In genomic region chr10:102814873-102815661, GRCh38 we compare ENCODE assay signal across 9 cellular contexts. TPM values are rescaled to one million over a fixed set of nuclear protein-coding genes. Genes with fewer than 3 reads are reported as not detected.
DNase-seq lines count a peak whose midpoint lies in the region; ATAC-seq and TF ChIP-seq lines count a peak whose summit lies in the region.
"Had no signal": no experiment of that assay in that cellular context is flagged by ENCODE, and none has a peak within 500 bp of the region (broad histone marks: within the 10 kb centered on the region; RNA-seq: fewer than 3 reads in every experiment).

No MANE protein-coding gene starts in this region.

- TF ChIP-seq CTCF in HL-60 (IDR thresholded peaks at IDR 0.05; ENCODE audit: insufficient read depth, low read length), result no peak
- TF ChIP-seq CTCF in left lung (IDR thresholded peaks at IDR 0.05), result no peak
- no peak for TF ChIP-seq CTCF in stomach (IDR thresholded peaks at IDR 0.05)

- H3K36me3 Mint-ChIP-seq in activated CD8-positive, alpha-beta T cell treated with anti-CD3 and anti-CD28 coated beads, Interleukin-2, amount 10 ng/mL, durations not matched to agents 7 days and 5 days (ENCODE audit: low read depth), result peaks cover 36% of the 10 kb centered on the region
- H3K36me3 Mint-ChIP-seq in T-cell, result peaks cover 32% of the 10 kb centered on the region

- H3K4me3 ChIP-seq in HL-60 (replicated peaks; ENCODE audit: insufficient read depth, low read length) (no peak overlapping the region), left lung (no peak overlapping the region), stomach (no peak overlapping the region)

- H3K9me3 ChIP-seq in left lung, result no peaks in the 10 kb centered on the region
- H3K9me3 ChIP-seq in stomach, result no peaks in the 10 kb centered on the region

- TF ChIP-seq POLR2A in stomach (IDR thresholded peaks at IDR 0.05), result no peak

- DNase-seq in HL-60 (ENCODE audit: low read depth in 1 of 2, low spot score in 1 of 2) (peak in 1 of 2 experiments; percentile 32), cerebellar cortex (ENCODE audit: low spot score) (peak; percentile 54), left lung (peak; percentile 74 to 86), stomach (peak; percentile 66), NCI-H526 treated with DMSO at 0.1 percent for 48 hours (lab: John Stamatoyannopoulos, UW) (no peak), T-cell (no peak)
- DNase-seq in activated CD8-positive, alpha-beta T cell treated with anti-CD3 and anti-CD28 coated beads, Interleukin-2, amount 10 ng/mL, durations not matched to agents 7 days and 5 days, result no peak
- DNase-seq in activated naive CD4-positive, alpha-beta T cell treated with Interleukin-2 at 50 U/mL for 16 hours, result no peak
- DNase-seq: effector memory CD4-positive, alpha-beta T cell had no signal

- H3K4me1 Mint-ChIP-seq in activated CD8-positive, alpha-beta T cell treated with anti-CD3 and anti-CD28 coated beads, Interleukin-2, amount 10 ng/mL, durations not matched to agents 7 days and 5 days (ENCODE audit: low read depth), result peaks cover 37% of the 10 kb centered on the region
- peaks cover 8 to 14% (median 11%) of the 10 kb centered on the region in 3 donors for H3K4me1 Mint-ChIP-seq in T-cell

- POLR2A ChIA-PET in activated CD8-positive, alpha-beta T cell treated with anti-CD3 and anti-CD28 coated beads, Interleukin-2, amount 10 ng/mL, durations not matched to agents 7 days and 5 days (lab: Charles Lee), result no interaction called here
- POLR2A ChIA-PET in T-cell (lab: Charles Lee), result no interaction called here

- H3K27me3 ChIP-seq in HL-60 (ENCODE audit: insufficient read depth, poor library complexity, severe bottlenecking) (no peaks in the 10 kb centered on the region), left lung (no peaks in the 10 kb centered on the region), stomach (no peaks in the 10 kb centered on the region)

- 60 to 68% (median 64%) methylated on average over 20 to 23 of the region's 23 CpGs for WGBS in stomach, 5 donors

- ATAC-seq in left lung (peak; percentile 38), T-cell (replicated peaks in 1 of 4) (no peak)
- ATAC-seq in activated CD8-positive, alpha-beta T cell treated with anti-CD3 and anti-CD28 coated beads, Interleukin-2, amount 10 ng/mL, durations not matched to agents 7 days and 5 days, result no peak

- CTCF ChIA-PET in activated CD8-positive, alpha-beta T cell treated with anti-CD3 and anti-CD28 coated beads, Interleukin-2, amount 10 ng/mL, durations not matched to agents 7 days and 5 days (lab: Charles Lee), result no interaction called here
- CTCF ChIA-PET in T-cell (lab: Charles Lee), result interaction anchor here in 1 of 2 donors (0.6 kb wide), 1 partner anchor 179 kb away, joined by 3 read pairs; no protein-coding TSS in a partner anchor

- no peak overlapping the region for H3K4me3 Mint-ChIP-seq in activated CD8-positive, alpha-beta T cell treated with anti-CD3 and anti-CD28 coated beads, Interleukin-2, amount 10 ng/mL, durations not matched to agents 7 days and 5 days
- H3K4me3 Mint-ChIP-seq in T-cell, result no peak overlapping the region

- H3K27me3 Mint-ChIP-seq in activated CD8-positive, alpha-beta T cell treated with anti-CD3 and anti-CD28 coated beads, Interleukin-2, amount 10 ng/mL, durations not matched to agents 7 days and 5 days (ENCODE audit: low read depth), result no peaks in the 10 kb centered on the region
- H3K27me3 Mint-ChIP-seq in T-cell, result no peaks in the 10 kb centered on the region

- H3K9me3 Mint-ChIP-seq in activated CD8-positive, alpha-beta T cell treated with anti-CD3 and anti-CD28 coated beads, Interleukin-2, amount 10 ng/mL, durations not matched to agents 7 days and 5 days (ENCODE audit: insufficient read depth), result no peaks in the 10 kb centered on the region
- no peaks in the 10 kb centered on the region for H3K9me3 Mint-ChIP-seq in T-cell

- peaks cover 24 to 80% of the 10 kb centered on the region in 2 donors for H3K4me1 ChIP-seq in left lung
- H3K4me1 ChIP-seq in stomach, result peaks cover 38 to 62% (median 42%) of the 10 kb centered on the region in 4 donors

- no peak overlapping the region for H3K27ac Mint-ChIP-seq in activated CD8-positive, alpha-beta T cell treated with anti-CD3 and anti-CD28 coated beads, Interleukin-2, amount 10 ng/mL, durations not matched to agents 7 days and 5 days
- no peak overlapping the region for H3K27ac Mint-ChIP-seq in T-cell

- intact Hi-C loops in left lung (cut with DNase I) (loop anchor here in 1 of 2 donors (10.0 kb wide), 1 partner anchor 60 kb away; no protein-coding TSS in a partner anchor), stomach (cut with DNase I; ENCODE audit: low total_unique reads) (no loop called here)

- H3K27ac ChIP-seq in HL-60 (replicated peaks), result peak overlapping the region; percentile 56
- peak overlapping the region; percentile 92 to 93 for H3K27ac ChIP-seq in left lung
- peak overlapping the region; percentile 52 to 92 (median 90) for H3K27ac ChIP-seq in stomach

- H3K36me3 ChIP-seq in left lung, result peaks cover 0 to 49% of the 10 kb centered on the region in 2 donors
- peaks cover 37 to 49% (median 42%) of the 10 kb centered on the region in 4 donors for H3K36me3 ChIP-seq in stomach

- no peak for TF ChIP-seq EP300 in stomach (IDR thresholded peaks at IDR 0.05)

RNA-seq across cellular contexts. Expression of gene CYP17A1, which starts 22.1 kb away (rescaled TPM):
- total RNA-seq in left lung, result under 1 TPM; 0.52 to 0.58 TPM
- total RNA-seq in stomach, result not detected
- 100 to 1,000 TPM in 1 of 3 donors, under 1 TPM in 2; 0.30 to 106 (median 0.37) TPM for polyA plus RNA-seq in stomach
- total RNA-seq in activated CD8-positive, alpha-beta T cell treated with anti-CD3 and anti-CD28 coated beads, Interleukin-2, amount 10 ng/mL, durations not matched to agents 7 days and 5 days, result not detected
- 1 to 10 TPM in 3 of 5 donors, not detected in 2; 3.2 to 5.1 (median 4.1) TPM for total RNA-seq in T-cell

RNA-seq across cellular contexts. Expression of gene BORCS7, which starts 39.0 kb away (rescaled TPM):
- total RNA-seq in left lung (10 to 100 TPM; 15.6 to 24.6 TPM), stomach (10 to 100 TPM in 4 of 5 donors, 1 to 10 TPM in 1; 9.9 to 59.3 (median 32.6) TPM), T-cell (10 to 100 TPM; 12.0 to 16.3 (median 12.6) TPM)
- polyA plus RNA-seq in stomach, result 10 to 100 TPM; 20.0 to 39.0 (median 33.1) TPM
- 10 to 100 TPM; 10.4 to 11.2 TPM for total RNA-seq in activated CD8-positive, alpha-beta T cell treated with anti-CD3 and anti-CD28 coated beads, Interleukin-2, amount 10 ng/mL, durations not matched to agents 7 days and 5 days

RNA-seq across cellular contexts. Expression of gene AS3MT, which starts 54.2 kb away (rescaled TPM):
- 1 to 10 TPM; 1.5 to 4.7 TPM for total RNA-seq in left lung
- total RNA-seq in stomach, result 1 to 10 TPM in 3 of 5 donors, under 1 TPM in 1, not detected in 1; 0.43 to 7.6 (median 4.4) TPM
- polyA plus RNA-seq in stomach, result 1 to 10 TPM; 3.6 to 6.4 (median 3.9) TPM
- under 1 TPM; 0.52 to 0.68 TPM for total RNA-seq in activated CD8-positive, alpha-beta T cell treated with anti-CD3 and anti-CD28 coated beads, Interleukin-2, amount 10 ng/mL, durations not matched to agents 7 days and 5 days
- 1 to 10 TPM in 1 of 5 donors, under 1 TPM in 4; 0.26 to 1.3 (median 0.50) TPM for total RNA-seq in T-cell

Comparison
In these comparisons a context has a peak if more than half of its experiments do, and no peak if none do; other contexts are left out.
1. DNase-seq: peak in cerebellar cortex (single experiment), left lung (2 of 2) and stomach (single experiment); none in activated CD8-positive, alpha-beta T cell treated with anti-CD3 and anti-CD28 coated beads, Interleukin-2, amount 10 ng/mL, durations not matched to agents 7 days and 5 days (single experiment), NCI-H526 treated with DMSO at 0.1 percent for 48 hours (single experiment), activated naive CD4-positive, alpha-beta T cell treated with Interleukin-2 at 50 U/mL for 16 hours (single experiment) and T-cell (0 of 34).
2. Peak in every context shown above with its lines, with median percentiles within 50 percentile points of each other: H3K27ac ChIP-seq.